17 cellular contexts compared by ENCODE assay signal in the genomic region with DNA sequence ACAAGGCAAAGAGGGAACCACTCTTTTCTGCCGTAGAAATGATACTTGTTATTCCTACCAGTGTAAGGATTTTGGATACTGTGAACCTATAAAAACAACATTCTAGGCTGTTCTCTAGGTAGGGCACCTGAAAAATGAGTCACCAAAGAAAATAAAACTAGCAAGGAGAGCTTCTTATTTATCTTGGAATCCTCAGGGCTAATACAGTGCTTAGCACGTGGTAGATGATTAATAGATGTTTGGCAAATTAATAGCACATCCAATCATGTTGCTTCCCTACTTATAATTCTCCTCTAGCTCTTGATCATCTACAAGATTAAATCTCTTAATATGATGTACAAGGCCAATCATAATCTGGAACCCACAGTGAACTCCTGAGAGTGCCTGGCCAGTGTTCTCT.
DNase-seq lines count a peak whose midpoint lies in the region; ATAC-seq and TF ChIP-seq lines count a peak whose summit lies in the region.
"Had no signal": no experiment of that assay in that cellular context is flagged by ENCODE, and none has a peak within 500 bp of the region (broad histone marks: within the 10 kb centered on the region; RNA-seq: fewer than 3 reads in every experiment).

No MANE protein-coding gene starts in this region.

- no peak overlapping the region for H3K4me3 Mint-ChIP-seq in activated naive CD4-positive, alpha-beta T cell treated with anti-CD3 and anti-CD28 coated beads for 36 hours
- H3K4me3 Mint-ChIP-seq: H9 had no signal

- H3K36me3 ChIP-seq in stomach, result no peaks in the 10 kb centered on the region
- H3K36me3 ChIP-seq: adrenal gland, tibial nerve had no signal

- H3K4me3 ChIP-seq in stomach, result no peak overlapping the region
- H3K4me3 ChIP-seq: adrenal gland, tibial nerve had no signal

- WGBS in stomach, 5 donors, result 30 to 54% (median 40%) methylated on average over 2 of the region's 2 CpGs

- CTCF ChIA-PET in activated naive CD4-positive, alpha-beta T cell treated with anti-CD3 and anti-CD28 coated beads for 36 hours (lab: Charles Lee), result interaction anchor here (0.8 to 1.7 kb wide), 7 partner anchors 10 to 155 kb away, joined by 3 to 6 read pairs (median 5); no protein-coding TSS in a partner anchor

- intact Hi-C loops in activated naive CD4-positive, alpha-beta T cell treated with anti-CD3 and anti-CD28 coated beads for 36 hours (cut with micrococcal nuclease), result loop anchor here (2.0 kb wide), 1 partner anchor 14 kb away; no protein-coding TSS in a partner anchor
- intact Hi-C loops in stomach (cut with DNase I; ENCODE audit: low total_unique reads), result no loop called here

- DNase-seq in activated naive CD4-positive, alpha-beta T cell treated with anti-CD3 and anti-CD28 coated beads for 36 hours, result no peak
- DNase-seq in activated naive CD4-positive, alpha-beta T cell treated with anti-CD3 and anti-CD28 coated beads, Interleukin-2, amount 50 U/mL, for 72 hours (ENCODE audit: low spot score in 2 of 2), result no peak
- DNase-seq in foreskin keratinocyte (peak in 1 of 2 donors; percentile 69), stomach (no peak), erythroblast (lab: John Stamatoyannopoulos, UW) (no peak), NCI-H526 treated with DMSO at 0.1 percent for 48 hours (lab: John Stamatoyannopoulos, UW) (no peak), NCI-H1105 treated with DMSO at 0.1 percent for 48 hours (lab: John Stamatoyannopoulos, UW) (no peak)
- DNase-seq: activated CD4-positive, alpha-beta T cell treated with anti-CD3 and anti-CD28 coated beads for 1 hour; adrenal gland; cerebellar nuclear complex; COR-L47; H9; right cardiac atrium; SHP77 treated with DMSO at 0.1 percent for 48 hours; stimulated activated CD4-positive, alpha-beta T cell treated with anti-CD3 and anti-CD28 coated beads, Interleukin-1b, Interleukin-23, amount 100 ng/mL, for 48 hours had no signal

- peaks cover 14% of the 10 kb centered on the region for H3K4me1 ChIP-seq in foreskin keratinocyte
- peaks cover 35 to 75% (median 50%) of the 10 kb centered on the region in 4 donors for H3K4me1 ChIP-seq in stomach

- TF ChIP-seq POLR2A in stomach (IDR thresholded peaks at IDR 0.05) (no peak), erythroblast (IDR thresholded peaks at IDR 0.05; ENCODE audit: low read length) (no peak)

- H3K27ac Mint-ChIP-seq in activated naive CD4-positive, alpha-beta T cell treated with anti-CD3 and anti-CD28 coated beads for 36 hours, result peak overlapping the region; percentile 81
- peak overlapping the region in 1 of 2 donors; percentile 71 for H3K27ac Mint-ChIP-seq in activated naive CD4-positive, alpha-beta T cell treated with anti-CD3 and anti-CD28 coated beads, Interleukin-2, amount 50 U/mL, for 72 hours
- H3K27ac Mint-ChIP-seq: H9 had no signal

- H3K36me3 Mint-ChIP-seq in activated naive CD4-positive, alpha-beta T cell treated with anti-CD3 and anti-CD28 coated beads for 36 hours (ENCODE audit: low read depth), result no peaks in the 10 kb centered on the region
- no peaks in the 10 kb centered on the region for H3K36me3 Mint-ChIP-seq in activated naive CD4-positive, alpha-beta T cell treated with anti-CD3 and anti-CD28 coated beads, Interleukin-2, amount 50 U/mL, for 72 hours

- no peak for TF ChIP-seq CTCF in VCaP (conservative IDR thresholded peaks at IDR 0.05)
- no peak for TF ChIP-seq CTCF in foreskin keratinocyte (conservative IDR thresholded peaks at IDR 0.05)
- TF ChIP-seq CTCF in stomach (IDR thresholded peaks at IDR 0.05), result no peak

- H3K4me1 Mint-ChIP-seq in activated naive CD4-positive, alpha-beta T cell treated with anti-CD3 and anti-CD28 coated beads for 36 hours (ENCODE audit: low read depth), result peaks cover 75% of the 10 kb centered on the region

- no peaks in the 10 kb centered on the region for H3K27me3 ChIP-seq in foreskin keratinocyte
- no peaks in the 10 kb centered on the region for H3K27me3 ChIP-seq in stomach
- H3K27me3 ChIP-seq: adrenal gland, tibial nerve had no signal

- no peaks in the 10 kb centered on the region for H3K9me3 Mint-ChIP-seq in activated naive CD4-positive, alpha-beta T cell treated with anti-CD3 and anti-CD28 coated beads for 36 hours
- H3K9me3 Mint-ChIP-seq in activated naive CD4-positive, alpha-beta T cell treated with anti-CD3 and anti-CD28 coated beads, Interleukin-2, amount 50 U/mL, for 72 hours, result no peaks in the 10 kb centered on the region
- H3K9me3 Mint-ChIP-seq: H9 had no signal

- no peak for ATAC-seq in activated naive CD4-positive, alpha-beta T cell treated with anti-CD3 and anti-CD28 coated beads, Interleukin-2, amount 50 U/mL, for 72 hours
- ATAC-seq in foreskin keratinocyte, result peak; percentile 85
- ATAC-seq: right cardiac atrium had no signal

- H3K27ac ChIP-seq in VCaP (peak overlapping the region; percentile 72), foreskin keratinocyte (peak overlapping the region; percentile 12), stomach (peak overlapping the region; percentile 33 to 78 (median 55))
- H3K27ac ChIP-seq: adrenal gland, tibial nerve had no signal

- no peak for TF ChIP-seq EP300 in stomach (IDR thresholded peaks at IDR 0.05)

- no peaks in the 10 kb centered on the region for H3K9me3 ChIP-seq in stomach
- H3K9me3 ChIP-seq: adrenal gland, tibial nerve had no signal

- no peaks in the 10 kb centered on the region for H3K27me3 Mint-ChIP-seq in activated naive CD4-positive, alpha-beta T cell treated with anti-CD3 and anti-CD28 coated beads for 36 hours (ENCODE audit: low read depth)

Comparison
In these comparisons a context has a peak if more than half of its experiments do, and no peak if none do; other contexts are left out.
1. H3K27ac ChIP-seq: peak in every context shown above with its lines; median percentile 72 in VCaP; 55 in stomach; 12 in foreskin keratinocyte.